ENCODE assay signal across 1 cellular context in genomic region chr11:57798905-57799559, GRCh38.
TF ChIP-seq lines count a peak whose summit lies in the region.

No MANE protein-coding gene starts in this region.

TF ChIP-seq in H1, 55 proteins besides CTCF, POLR2A, EP300 and RAD21 (continued from another document):
- no peak for TF ChIP-seq ATF2 (IDR thresholded peaks at IDR 0.05; ENCODE audit: low read length)
- no peak for TF ChIP-seq POU5F1 (IDR thresholded peaks at IDR 0.05; ENCODE audit: low read depth, low read length)
- TF ChIP-seq E2F6 (IDR thresholded peaks at IDR 0.05): no peak
- TF ChIP-seq SRF (IDR thresholded peaks at IDR 0.05; ENCODE audit: low read depth, low read length): no peak
- no peak for TF ChIP-seq BRCA1 (IDR thresholded peaks at IDR 0.05; ENCODE audit: low read depth, low read length)
